ENCODE assay signal across 8 cellular contexts in the genomic region with DNA sequence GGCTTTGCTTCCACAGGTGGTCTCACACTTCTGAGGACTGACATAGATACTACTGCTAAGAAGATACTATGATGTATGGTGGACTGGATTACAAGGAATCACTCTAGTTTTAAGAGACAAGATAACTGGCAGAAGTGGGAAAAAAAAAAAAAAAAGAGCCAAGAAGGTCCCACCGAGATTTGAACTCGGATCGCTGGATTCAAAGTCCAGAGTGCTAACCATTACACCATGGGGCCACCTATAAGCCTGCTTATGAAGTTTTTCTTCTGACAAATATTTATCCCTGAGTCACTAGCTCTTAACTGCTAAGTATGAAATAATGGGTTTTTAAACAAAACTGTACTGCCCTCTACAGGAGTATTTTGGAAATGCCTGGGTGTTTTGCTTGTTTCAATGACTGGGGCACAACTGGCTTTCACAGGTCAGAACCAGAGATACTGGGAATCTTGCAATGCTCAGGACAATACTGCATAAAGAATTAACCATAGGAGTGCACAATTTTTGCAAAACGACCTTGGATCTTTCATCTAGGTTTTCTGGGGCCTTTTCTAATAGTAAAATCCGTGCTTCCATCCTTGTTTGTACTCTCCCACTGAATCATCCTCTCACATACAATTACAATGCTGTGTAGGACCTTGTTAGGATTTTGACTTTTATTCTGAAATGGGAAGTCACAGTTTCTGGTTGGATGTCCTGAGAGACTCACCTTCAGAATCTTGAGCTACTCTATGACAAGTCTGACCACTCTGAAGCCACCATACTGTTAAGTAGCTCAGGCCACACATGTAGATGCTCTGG.
DNase-seq lines count a peak whose midpoint lies in the region; ATAC-seq, FAIRE-seq and TF ChIP-seq lines count a peak whose summit lies in the region.

No MANE protein-coding gene starts in this region.

- H2BK15ac ChIP-seq in H1 (ENCODE audit: low read length): peak overlapping the region; percentile 72

- no peak overlapping the region for H3K4ac ChIP-seq in H1 (replicated peaks; ENCODE audit: insufficient read length, low read depth, low read length)

- H3K4me1 ChIP-seq in H1 (replicated peaks in 1 of 4; ENCODE audit: control insufficient read depth in 3 of 4, insufficient read depth in 4 of 4, low read length in 3 of 4) (peaks cover 0 to 5% (median 1%) of the 10 kb centered on the region in 4 experiments; a peak in 2 of 7 replicates), upper lobe of left lung (peaks cover 8 to 19% (median 18%) of the 10 kb centered on the region in 4 donors)

- H2BK5ac ChIP-seq in H1 (ENCODE audit: low read depth, low read length): no peak overlapping the region

- no peak overlapping the region for H3K27ac ChIP-seq in VCaP
- H3K27ac ChIP-seq in H1 (ENCODE audit: low read depth, low read length): no peak overlapping the region
- no peak overlapping the region for H3K27ac ChIP-seq in upper lobe of left lung

- peak overlapping the region in 1 of 4 experiments; percentile 12; a peak in 3 of 7 replicates for H3K9ac ChIP-seq in H1 (replicated peaks in 1 of 4; ENCODE audit: extremely low read depth in 1 of 4, low read depth in 3 of 4, low read length in 3 of 4)

- H3K4me2 ChIP-seq in H1 (ENCODE audit: insufficient read depth in 1 of 2, low read depth in 2 of 2, low read length in 2 of 2): peak overlapping the region in 1 of 2 experiments; percentile 36; a peak in 2 of 4 replicates

- CTCF ChIA-PET in H1 (lab: Charles Lee; ENCODE audit: partially characterized antibody): interaction anchor here (0.6 to 3.7 kb wide), 32 partner anchors 9 to 667 kb away, joined by 3 to 30 read pairs (median 4); a partner anchor contains a TSS

- no peak overlapping the region for H2AK5ac ChIP-seq in H1 (ENCODE audit: low read depth, low read length)

- peak overlapping the region; percentile 51 for H2BK120ac ChIP-seq in H1 (replicated peaks; ENCODE audit: low read depth, low read length)

- H3K27me3 ChIP-seq in H1 (replicated peaks in 1 of 4; ENCODE audit: control insufficient read depth in 3 of 4, extremely low read depth in 1 of 4, insufficient read depth in 3 of 4, low read length in 3 of 4) (no peaks in the 10 kb centered on the region; a peak in 1 of 7 replicates), upper lobe of left lung (no peaks in the 10 kb centered on the region)

- H3K9me3 ChIP-seq in H1 (ENCODE audit: insufficient read depth in 2 of 2, low read depth in 1 of 2, low read length in 1 of 2): no peaks in the 10 kb centered on the region
- no peaks in the 10 kb centered on the region for H3K9me3 ChIP-seq in upper lobe of left lung

- TF ChIP-seq EP300 in H1 (IDR thresholded peaks at IDR 0.05; ENCODE audit: borderline replicate concordance in 1 of 2, low read depth in 2 of 2, low read length in 2 of 2) (no peak), upper lobe of left lung (IDR thresholded peaks at IDR 0.05) (no peak)

- no peak overlapping the region for H3K14ac ChIP-seq in H1 (ENCODE audit: insufficient read length)

- H3K36me3 ChIP-seq in H1 (ENCODE audit: control insufficient read depth in 2 of 4, insufficient read depth in 4 of 4, low read length in 3 of 4): no peaks in the 10 kb centered on the region
- no peaks in the 10 kb centered on the region for H3K36me3 ChIP-seq in upper lobe of left lung

- H3K4me3 ChIP-seq in H1 (ENCODE audit: extremely low read depth in 1 of 4, insufficient read depth in 2 of 4, low read depth in 3 of 4, low read length in 4 of 4) (peak overlapping the region in 1 of 4 experiments; percentile 37; a peak in 2 of 8 replicates), upper lobe of left lung (no peak overlapping the region)

- WGBS in H1 (ENCODE audit: extremely low coverage in 1 of 2, insufficient coverage in 1 of 2, insufficient read length in 1 of 2, insufficient replicate concordance in 2 of 2, low coverage in 1 of 2, low lambda C conversion rate in 2 of 2, missing lambda C conversion rate in 1 of 2), 2 experiments: 0% methylated on average over 2 of the region's 5 CpGs; no CpG with 5 or more reads in 1 of the 2 experiments
- 6 to 7% methylated on average over 5 of the region's 5 CpGs for WGBS in upper lobe of left lung, 2 donors

- peak; percentile 66 to 72 for TF ChIP-seq RAD21 in H1 (IDR thresholded peaks at IDR 0.05 in 1 of 2, conservative IDR thresholded peaks at IDR 0.05 in 1 of 2; ENCODE audit: low read depth in 2 of 2, low read length in 2 of 2)

- H2BK12ac ChIP-seq in H1 (ENCODE audit: low read depth, low read length): peak overlapping the region; percentile 89; the same call in 1 of the 2 replicates

- DNase-seq in AG08396 (ENCODE audit: low spot score): peak; percentile 55
- DNase-seq in NCI-H2227 (lab: John Stamatoyannopoulos, UW; ENCODE audit: unreplicated experiment): peak; percentile 95
- DNase-seq in H1 (ENCODE audit: low read depth in 1 of 2, low spot score in 2 of 2): peak in 1 of 2 experiments; percentile 75
- peak; percentile 83 for DNase-seq in midbrain (lab: John Stamatoyannopoulos, UW)
- DNase-seq in upper lobe of left lung: peak in 1 of 2 donors; percentile 26

- no peak overlapping the region for H2AFZ ChIP-seq in H1 (ENCODE audit: low read length)

- no peak overlapping the region for H3K18ac ChIP-seq in H1 (ENCODE audit: extremely low read depth, low read length)

- H4K91ac ChIP-seq in H1 (replicated peaks; ENCODE audit: insufficient read length, low read length): peak overlapping the region; percentile 37

- no peaks in the 10 kb centered on the region for H3K79me2 ChIP-seq in H1 (ENCODE audit: control insufficient read depth in 1 of 2, insufficient read depth in 2 of 2, low read length in 2 of 2)

- no peak overlapping the region for H3K56ac ChIP-seq in H1 (replicated peaks; ENCODE audit: insufficient read length, low read depth, low read length)

- FAIRE-seq in H1 (lab: Jason Lieb, UNC): peak; percentile 70

- H3K79me1 ChIP-seq in H1 (ENCODE audit: low read depth, low read length): no peaks in the 10 kb centered on the region

- H2BK20ac ChIP-seq in H1 (ENCODE audit: low read length): no peak overlapping the region

- ATAC-seq in GM18502 (IDR thresholded peaks at IDR 0.05; ENCODE audit: poor library complexity, unreplicated experiment) (peak; percentile 45), HG03280 (IDR thresholded peaks at IDR 0.05; ENCODE audit: unreplicated experiment) (peak; percentile 54), upper lobe of left lung (ENCODE audit: low FRiP score in 2 of 2) (peak; percentile 81 to 89)

- H3K23me2 ChIP-seq in H1 (ENCODE audit: low read depth, low read length): peaks cover 8% of the 10 kb centered on the region

- H4K8ac ChIP-seq in H1 (ENCODE audit: extremely low read depth, insufficient read depth, low read length): no peak overlapping the region; the same call in 1 of the 2 replicates

- no peaks in the 10 kb centered on the region for H4K20me1 ChIP-seq in H1 (replicated peaks in 1 of 2; ENCODE audit: control insufficient read depth in 1 of 2, insufficient read depth in 2 of 2, low read length in 2 of 2)

- no peak for TF ChIP-seq POLR2A in H1 (IDR thresholded peaks at IDR 0.05; ENCODE audit: control extremely low read depth in 1 of 2, low read depth in 2 of 2, low read length in 2 of 2)
- TF ChIP-seq POLR2A in upper lobe of left lung (IDR thresholded peaks at IDR 0.05): no peak

- TF ChIP-seq CTCF in VCaP (conservative IDR thresholded peaks at IDR 0.05): peak; percentile 95
- TF ChIP-seq CTCF in H1 (IDR thresholded peaks at IDR 0.05; ENCODE audit: control extremely low read depth in 1 of 3, insufficient read depth in 1 of 3, low read depth in 1 of 3, low read length in 3 of 3): peak in 2 of 3 experiments; percentile 44 to 71; a peak in 3 of 4 replicates
- TF ChIP-seq CTCF in upper lobe of left lung (IDR thresholded peaks at IDR 0.05): peak; percentile 76 to 91 (median 84)

- no peak overlapping the region for H4K5ac ChIP-seq in H1 (ENCODE audit: insufficient read length, low read depth, low read length)

- POLR2A ChIA-PET in H1 (lab: Charles Lee; ENCODE audit: partially characterized antibody): interaction anchor here (0.7 to 4.9 kb wide), 13 partner anchors 19 to 1641 kb away, joined by 3 to 23 read pairs (median 5); a partner anchor contains a TSS

- no peak overlapping the region for H3K23ac ChIP-seq in H1 (ENCODE audit: insufficient read length)

TF ChIP-seq in H1, 55 proteins besides CTCF, POLR2A, EP300 and RAD21 (continues in another document):
- TF ChIP-seq CHD2 (IDR thresholded peaks at IDR 0.05; ENCODE audit: low read length) (no peak), JUN (IDR thresholded peaks at IDR 0.05; ENCODE audit: low read depth, low read length) (0 out of 2 replicates have a peak, but pooled peaks have one; percentile 33), RBBP5 (IDR thresholded peaks at IDR 0.05; ENCODE audit: borderline replicate concordance, low read depth, low read length) (no peak), SP1 (IDR thresholded peaks at IDR 0.05; ENCODE audit: low read depth, low read length) (no peak), SP4 (IDR thresholded peaks at IDR 0.05; ENCODE audit: low read length) (no peak), KDM5A (IDR thresholded peaks at IDR 0.05; ENCODE audit: low read length) (no peak), TBP (IDR thresholded peaks at IDR 0.05; ENCODE audit: low read depth, low read length) (peak; percentile 99), GTF2F1 (IDR thresholded peaks at IDR 0.05; ENCODE audit: borderline replicate concordance, low read depth, low read length) (no peak), BACH1 (IDR thresholded peaks at IDR 0.05; ENCODE audit: low read length) (peak; percentile 75), BRCA1 (IDR thresholded peaks at IDR 0.05; ENCODE audit: low read depth, low read length) (no peak)
- TF ChIP-seq, protein P1, sequence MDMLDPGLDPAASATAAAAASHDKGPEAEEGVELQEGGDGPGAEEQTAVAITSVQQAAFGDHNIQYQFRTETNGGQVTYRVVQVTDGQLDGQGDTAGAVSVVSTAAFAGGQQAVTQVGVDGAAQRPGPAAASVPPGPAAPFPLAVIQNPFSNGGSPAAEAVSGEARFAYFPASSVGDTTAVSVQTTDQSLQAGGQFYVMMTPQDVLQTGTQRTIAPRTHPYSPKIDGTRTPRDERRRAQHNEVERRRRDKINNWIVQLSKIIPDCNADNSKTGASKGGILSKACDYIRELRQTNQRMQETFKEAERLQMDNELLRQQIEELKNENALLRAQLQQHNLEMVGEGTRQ (IDR thresholded peaks at IDR 0.05; ENCODE audit: low read length): no peak
- TF ChIP-seq, protein P2, sequence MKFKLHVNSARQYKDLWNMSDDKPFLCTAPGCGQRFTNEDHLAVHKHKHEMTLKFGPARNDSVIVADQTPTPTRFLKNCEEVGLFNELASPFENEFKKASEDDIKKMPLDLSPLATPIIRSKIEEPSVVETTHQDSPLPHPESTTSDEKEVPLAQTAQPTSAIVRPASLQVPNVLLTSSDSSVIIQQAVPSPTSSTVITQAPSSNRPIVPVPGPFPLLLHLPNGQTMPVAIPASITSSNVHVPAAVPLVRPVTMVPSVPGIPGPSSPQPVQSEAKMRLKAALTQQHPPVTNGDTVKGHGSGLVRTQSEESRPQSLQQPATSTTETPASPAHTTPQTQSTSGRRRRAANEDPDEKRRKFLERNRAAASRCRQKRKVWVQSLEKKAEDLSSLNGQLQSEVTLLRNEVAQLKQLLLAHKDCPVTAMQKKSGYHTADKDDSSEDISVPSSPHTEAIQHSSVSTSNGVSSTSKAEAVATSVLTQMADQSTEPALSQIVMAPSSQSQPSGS (IDR thresholded peaks at IDR 0.05; ENCODE audit: low read length): peak; percentile 25; the same call in 1 of the 2 replicates
